In the genomic region with DNA sequence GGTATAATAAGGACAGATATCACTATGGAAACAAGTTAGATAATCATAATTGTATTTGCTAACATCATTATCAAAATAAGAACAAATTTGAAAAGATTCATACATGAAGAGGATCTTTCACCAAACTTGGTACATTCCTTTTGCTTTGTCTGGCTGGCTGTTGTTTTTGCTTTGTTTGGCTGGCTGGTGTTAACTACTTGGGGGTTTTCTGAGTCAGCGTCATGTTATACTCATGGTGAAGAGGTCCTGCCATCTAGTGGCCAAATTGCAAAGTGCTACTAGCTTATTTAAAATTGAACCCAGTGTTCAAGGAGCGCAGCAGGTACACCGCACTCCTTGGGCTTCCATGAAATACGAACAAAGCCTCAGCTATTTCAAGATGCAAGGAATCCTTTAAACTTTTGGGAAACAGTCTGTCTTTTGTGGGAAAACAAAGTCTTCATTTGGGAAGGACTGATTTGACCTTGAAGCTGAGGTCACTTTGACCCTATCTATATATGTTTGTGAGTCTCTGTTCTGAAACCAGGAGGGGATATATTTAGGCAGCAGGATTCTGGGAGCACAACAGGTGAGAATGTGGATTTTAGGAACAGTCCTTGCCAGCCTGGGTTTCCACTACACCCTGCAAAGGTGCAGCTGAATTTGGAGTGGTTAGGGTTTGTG, we compare ENCODE assay signal across 8 cellular contexts.
DNase-seq lines count a peak whose midpoint lies in the region; ATAC-seq, FAIRE-seq and TF ChIP-seq lines count a peak whose summit lies in the region.

No MANE protein-coding gene starts in this region.

- H3K9me3 ChIP-seq in A549 = no peaks in the 10 kb centered on the region
- no peaks in the 10 kb centered on the region for H3K9me3 ChIP-seq in T-helper 17 cell (ENCODE audit: control insufficient read depth, low read length, poor library complexity, severe bottlenecking)
- H3K9me3 ChIP-seq in right lobe of liver = no peaks in the 10 kb centered on the region

- no peaks in the 10 kb centered on the region for H3K36me3 Mint-ChIP-seq in T-helper 17 cell (ENCODE audit: low read depth)

- FAIRE-seq in A549 (lab: Jason Lieb, UNC) (no peak), GM12891 (lab: Jason Lieb, UNC) (no peak)

- no peaks in the 10 kb centered on the region for H3K27me3 ChIP-seq in right lobe of liver

- peak; percentile 69 to 71 for TF ChIP-seq RAD21 in A549 (conservative IDR thresholded peaks at IDR 0.05 in 1 of 2, IDR thresholded peaks at IDR 0.05 in 1 of 2)

- peaks cover 6% of the 10 kb centered on the region for H3K27me3 Mint-ChIP-seq in T-helper 17 cell

- no peaks in the 10 kb centered on the region for H3K36me3 ChIP-seq in right lobe of liver

- H3K4me1 ChIP-seq in A549 (no peaks in the 10 kb centered on the region), right lobe of liver (peaks cover 0 to 3% (median 0%) of the 10 kb centered on the region in 4 donors)

- H3K4me1 Mint-ChIP-seq in T-helper 17 cell = no peaks in the 10 kb centered on the region

- H3K4me3 Mint-ChIP-seq in T-helper 17 cell = no peak overlapping the region

- ATAC-seq in A549 = peak; percentile 77 to 90
- ATAC-seq in HG02763 (IDR thresholded peaks at IDR 0.05; ENCODE audit: unreplicated experiment) = peak; percentile 97
- ATAC-seq in T-helper 17 cell = peak; percentile 47
- ATAC-seq in right lobe of liver = peak; percentile 73 to 83 (median 80)

- peak; percentile 64 for TF ChIP-seq CTCF in A549 (IDR thresholded peaks at IDR 0.05)
- TF ChIP-seq CTCF in coronary artery (IDR thresholded peaks at IDR 0.05) = peak; percentile 76
- peak; percentile 75 to 90 (median 84) for TF ChIP-seq CTCF in right lobe of liver (IDR thresholded peaks at IDR 0.05)

- no peak for TF ChIP-seq POLR2A in A549 (IDR thresholded peaks at IDR 0.05; ENCODE audit: low read length)
- TF ChIP-seq POLR2A in GM12891 (IDR thresholded peaks at IDR 0.05; ENCODE audit: low read depth, low read length) = no peak
- no peak for TF ChIP-seq POLR2A in right lobe of liver (IDR thresholded peaks at IDR 0.05)

- POLR2A ChIA-PET in A549 (lab: Yijun Ruan, JAX) = no interaction called here

- CTCF ChIA-PET in A549 (lab: Yijun Ruan, JAX) = interaction anchor here (0.5 to 2.0 kb wide), 20 partner anchors 9 to 1693 kb away, joined by 3 to 15 read pairs (median 4); no protein-coding TSS in a partner anchor

- 26% methylated on average over 4 of the region's 4 CpGs for WGBS in A549 (ENCODE audit: missing lambda C conversion rate)
- WGBS in right lobe of liver (ENCODE audit: insufficient coverage, low coverage, low lambda C conversion rate, missing lambda C conversion rate) = 24% methylated on average over 4 of the region's 4 CpGs

- DNase-seq in A549 (ENCODE audit: low read depth in 1 of 2, low spot score in 1 of 2) = peak; percentile 49 to 69
- DNase-seq in GM12891 (ENCODE audit: insufficient read length, low spot score) = peak; percentile 7
- DNase-seq in NCI-H1048 (lab: John Stamatoyannopoulos, UW) = peak; percentile 31
- no peak for DNase-seq in T-helper 17 cell
- DNase-seq in coronary artery (ENCODE audit: low spot score) = no peak
- peak in 1 of 3 donors; percentile 43 for DNase-seq in right lobe of liver
- DNase-seq in stimulated activated CD8-positive, alpha-beta memory T cell treated with anti-CD3 and anti-CD28 coated beads, Interleukin-12 subunit alpha, Interleukin-12 subunit beta, amount 100 ng/mL, for 1 hour (ENCODE audit: low read depth) = peak; percentile 5

- H3K4me2 ChIP-seq in A549 = no peak overlapping the region

- no peak overlapping the region for H3K4me3 ChIP-seq in A549
- H3K4me3 ChIP-seq in coronary artery = peak overlapping the region; percentile 45
- H3K4me3 ChIP-seq in right lobe of liver = no peak overlapping the region

- H3K27ac ChIP-seq in A549 = no peak overlapping the region
- H3K27ac ChIP-seq in coronary artery = peak overlapping the region; percentile 13 to 43
- H3K27ac ChIP-seq in right lobe of liver = no peak overlapping the region

- H3K27ac Mint-ChIP-seq in T-helper 17 cell = no peak overlapping the region

- intact Hi-C loops in right lobe of liver (cut with DNase I) = no loop called here

- no peak for TF ChIP-seq EP300 in A549 (IDR thresholded peaks at IDR 0.05)

TF ChIP-seq in A549, 52 proteins besides CTCF, POLR2A, EP300 and RAD21:
- TF ChIP-seq SMC3 (IDR thresholded peaks at IDR 0.05) = peak; percentile 52; the same call in 2 of the 3 replicates
- no peak for TF ChIP-seq CBX8 (IDR thresholded peaks at IDR 0.05)
- no peak for TF ChIP-seq KDM1A (IDR thresholded peaks at IDR 0.05; ENCODE audit: low read depth)
- no peak for TF ChIP-seq CEBPB (IDR thresholded peaks at IDR 0.05)
- TF ChIP-seq JUN (IDR thresholded peaks at IDR 0.05) = no peak
- no peak for TF ChIP-seq ZFP36 (IDR thresholded peaks at IDR 0.05; ENCODE audit: borderline replicate concordance, partially characterized antibody)
- TF ChIP-seq SREBF2 (IDR thresholded peaks at IDR 0.05) = no peak

TF ChIP-seq in GM12891, 5 proteins besides CTCF, POLR2A, EP300 and RAD21:
- TF ChIP-seq TAF1 (IDR thresholded peaks at IDR 0.05; ENCODE audit: low read depth, low read length) = no peak

Comparison
In these comparisons a context has a peak if more than half of its experiments do, and no peak if none do; other contexts are left out.
1. ATAC-seq: peak in every context shown above with its lines; median percentile 97 in HG02763; 84 in A549; 80 in right lobe of liver; 47 in T-helper 17 cell.
2. DNase-seq: peak in A549 (2 of 2), GM12891 (single experiment), NCI-H1048 (single experiment) and stimulated activated CD8-positive, alpha-beta memory T cell treated with anti-CD3 and anti-CD28 coated beads, Interleukin-12 subunit alpha, Interleukin-12 subunit beta, amount 100 ng/mL, for 1 hour (single experiment); none in T-helper 17 cell (0 of 3) and coronary artery (single experiment).
3. H3K27ac ChIP-seq: peak in coronary artery (2 of 2); none in A549 (0 of 2) and right lobe of liver (0 of 3).
4. Peak in every context shown above with its lines, with median percentiles within 50 percentile points of each other: CTCF ChIP-seq.